9 cellular contexts compared by ENCODE assay signal in the genomic region with DNA sequence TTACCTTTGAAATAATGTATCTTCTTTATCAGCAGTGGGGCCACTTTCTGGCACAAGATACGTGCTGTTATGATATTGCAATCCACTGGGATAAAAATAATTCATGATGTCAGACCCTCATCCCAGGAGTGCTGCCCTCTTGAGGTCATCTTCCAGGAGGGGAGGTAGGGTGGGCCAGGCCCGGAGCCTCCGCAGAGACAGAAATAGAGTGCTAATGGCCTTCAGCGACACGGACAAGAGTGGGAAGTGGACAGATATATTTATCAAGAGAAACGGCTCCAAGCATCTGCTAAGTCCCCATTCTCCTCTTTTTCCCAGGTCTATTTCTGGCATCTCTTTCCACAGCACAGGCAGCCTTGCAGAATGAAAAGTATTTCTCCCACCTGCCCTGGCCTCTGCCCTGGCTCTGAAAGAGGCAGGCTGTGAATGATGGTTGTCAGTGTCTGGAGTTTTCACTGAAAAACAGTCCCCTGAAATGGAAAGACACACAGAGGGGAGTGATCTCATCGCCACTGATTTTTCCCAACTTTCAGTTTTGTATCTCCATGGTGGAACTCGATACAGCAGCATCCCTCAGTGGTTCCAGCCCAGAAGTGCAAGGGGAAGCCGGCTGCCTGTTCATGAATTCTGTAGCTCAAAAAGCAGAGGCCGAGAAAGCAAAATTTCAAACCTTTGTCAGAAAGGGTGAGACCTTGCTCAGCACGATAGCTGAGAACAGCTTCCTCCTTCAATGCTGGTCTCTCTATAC.
DNase-seq lines count a peak whose midpoint lies in the region; ATAC-seq and TF ChIP-seq lines count a peak whose summit lies in the region.
"Had no signal": no experiment of that assay in that cellular context is flagged by ENCODE, and none has a peak within 500 bp of the region (broad histone marks: within the 10 kb centered on the region; RNA-seq: fewer than 3 reads in every experiment).

No MANE protein-coding gene starts in this region.

- in situ Hi-C loops in G401 (cut with HindIII; ENCODE audit: low sequenced_read_pairs) = no loop called here

- H4K8ac ChIP-seq in trophoblast cell (ENCODE audit: low read depth, low read length) = no peak overlapping the region

- no peaks in the 10 kb centered on the region for H3K36me3 ChIP-seq in RWPE2 (ENCODE audit: low read depth)
- no peaks in the 10 kb centered on the region for H3K36me3 ChIP-seq in trophoblast cell (ENCODE audit: control insufficient read depth in 1 of 2, insufficient read depth in 2 of 2, low read length in 2 of 2)

- no peak overlapping the region for H3K4me2 ChIP-seq in trophoblast cell (ENCODE audit: low read length)

- no peak overlapping the region for H4K91ac ChIP-seq in trophoblast cell (ENCODE audit: low read depth, low read length)

- WGBS in trophoblast cell (ENCODE audit: extremely low coverage, insufficient coverage, insufficient read length) = no CpG with 5 or more reads among the region's 11 CpGs

- no peak overlapping the region for H2AK5ac ChIP-seq in trophoblast cell (ENCODE audit: low read length)

- H4K12ac ChIP-seq in trophoblast cell (ENCODE audit: low read depth, low read length) = no peak overlapping the region

- no peaks in the 10 kb centered on the region for H3K79me2 ChIP-seq in trophoblast cell (ENCODE audit: control insufficient read depth, insufficient read depth, low read length, poor library complexity)

- peaks cover 7% of the 10 kb centered on the region for H3K27me3 ChIP-seq in RWPE2 (ENCODE audit: insufficient read depth, poor library complexity, severe bottlenecking)
- H3K27me3 ChIP-seq in foreskin keratinocyte = no peaks in the 10 kb centered on the region
- H3K27me3 ChIP-seq in trophoblast cell (ENCODE audit: insufficient read depth, low read length) = no peaks in the 10 kb centered on the region

- H2BK12ac ChIP-seq in trophoblast cell (ENCODE audit: low read length) = no peak overlapping the region

- H3K9ac ChIP-seq in trophoblast cell (ENCODE audit: low read length) = no peak overlapping the region

- H3K9me3 ChIP-seq in RWPE2 (ENCODE audit: severe bottlenecking) = no peaks in the 10 kb centered on the region
- no peaks in the 10 kb centered on the region for H3K9me3 ChIP-seq in trophoblast cell (ENCODE audit: insufficient read depth, low read depth, low read length)

- H2BK120ac ChIP-seq in trophoblast cell (ENCODE audit: insufficient read depth, low read length, poor library complexity) = no peak overlapping the region

- H3K14ac ChIP-seq in trophoblast cell (ENCODE audit: low read length) = no peak overlapping the region

- no peaks in the 10 kb centered on the region for H3K79me1 ChIP-seq in trophoblast cell (ENCODE audit: low read length)

- no peak overlapping the region for H3K23ac ChIP-seq in trophoblast cell (ENCODE audit: low read length)

- peak; percentile 50 for TF ChIP-seq CTCF in RWPE2 (IDR thresholded peaks at IDR 0.05; ENCODE audit: poor library complexity, severe bottlenecking)
- TF ChIP-seq CTCF in foreskin keratinocyte (conservative IDR thresholded peaks at IDR 0.05) = peak; percentile 44

- H3K4me1 ChIP-seq in RWPE2 (ENCODE audit: insufficient read depth, poor library complexity, severe bottlenecking) = no peaks in the 10 kb centered on the region
- no peaks in the 10 kb centered on the region for H3K4me1 ChIP-seq in foreskin keratinocyte
- no peaks in the 10 kb centered on the region for H3K4me1 ChIP-seq in trophoblast cell (ENCODE audit: control insufficient read depth in 1 of 2, insufficient read depth in 2 of 2, low read length in 2 of 2)

- H3K27ac ChIP-seq in RWPE2 (ENCODE audit: poor library complexity, severe bottlenecking) (no peak overlapping the region), foreskin keratinocyte (no peak overlapping the region), trophoblast cell (ENCODE audit: low read depth, low read length) (no peak overlapping the region)

- H2AFZ ChIP-seq in trophoblast cell (ENCODE audit: insufficient read depth, low read length, poor library complexity) = peak overlapping the region; percentile 61

- no peak overlapping the region for H3K4me3 ChIP-seq in RWPE2 (ENCODE audit: severe bottlenecking)
- no peak overlapping the region for H3K4me3 ChIP-seq in trophoblast cell (ENCODE audit: low read depth, low read length)
- H3K4me3 ChIP-seq: GM12878 had no signal

- no peak; the same call in 1 of the 3 replicates for ATAC-seq in RWPE2 (ENCODE audit: low read depth)
- ATAC-seq in foreskin keratinocyte = peak; percentile 39
- no peak for ATAC-seq in GM18511 (IDR thresholded peaks at IDR 0.05; ENCODE audit: unreplicated experiment)
- ATAC-seq: GM12878 had no signal

- no peak overlapping the region for H3K4ac ChIP-seq in trophoblast cell (ENCODE audit: low read depth, low read length)

- DNase-seq in G401 (ENCODE audit: low spot score) (peak; percentile 93), RWPE2 (ENCODE audit: low spot score) (no peak), foreskin keratinocyte (peak in 1 of 2 donors; percentile 14), trophoblast cell (peak in 1 of 2 donors; percentile 23), dedifferentiated amniotic fluid mesenchymal stem cell (ENCODE audit: extremely low spot score) (no peak), NCI-H1105 (lab: John Stamatoyannopoulos, UW) (no peak)
- DNase-seq in activated naive CD4-positive, alpha-beta T cell treated with anti-CD3 and anti-CD28 coated beads, Interleukin-2, amount 50 U/mL, for 16 hours = no peak

- no peak overlapping the region for H3K18ac ChIP-seq in trophoblast cell (ENCODE audit: low read length)

- H2BK5ac ChIP-seq in trophoblast cell (ENCODE audit: low read depth, low read length, poor library complexity) = no peak overlapping the region
